In the genomic region with DNA sequence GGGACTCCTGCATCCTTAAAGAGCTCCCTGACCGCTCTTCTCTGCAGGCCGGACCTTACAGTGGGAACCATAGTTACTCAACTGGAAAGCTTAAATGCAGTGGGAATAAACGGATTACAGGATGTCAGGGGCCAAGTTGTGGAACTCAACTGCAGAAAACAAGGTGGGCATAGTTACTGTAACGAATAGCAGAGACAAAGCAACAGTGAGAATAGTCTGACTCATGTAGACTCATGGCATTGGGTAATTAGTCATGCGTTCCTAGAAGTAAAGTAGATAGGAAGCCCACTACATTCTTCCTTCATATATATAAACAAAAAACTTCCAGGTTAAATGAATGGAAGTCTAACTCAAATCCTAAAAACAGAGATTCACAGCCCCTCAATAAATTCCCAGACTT, we compare ENCODE assay signal across 17 cellular contexts.
"Had no signal": no experiment of that assay in that cellular context is flagged by ENCODE, and none has a peak within 500 bp of the region (broad histone marks: within the 10 kb centered on the region; RNA-seq: fewer than 3 reads in every experiment).

No MANE protein-coding gene starts in this region.

- H3K4me3 ChIP-seq: gastroesophageal sphincter, ovary, thyroid gland had no signal

- DNase-seq: activated CD4-positive, alpha-beta T cell treated with anti-CD3 and anti-CD28 coated beads, Interleukin-2, amount 50 U/mL, for 48 hours; activated CD4-positive, CD25-positive, alpha-beta regulatory T cell; activated naive CD4-positive, alpha-beta T cell treated with anti-CD3 and anti-CD28 coated beads for 36 hours; cerebellar nuclear complex; effector memory CD8-positive, alpha-beta T cell; kidney; left ventricle myocardium superior; ovary; stimulated activated CD4-positive, alpha-beta T cell treated with anti-CD3 and anti-CD28 coated beads, Interleukin-4, amount 100 ng/mL, for 1 hour; stimulated activated CD8-positive, alpha-beta memory T cell treated with anti-CD3 and anti-CD28 coated beads, Interleukin-4, amount 100 ng/mL, for 48 hours; thyroid gland had no signal

- H3K4me1 Mint-ChIP-seq: brain, mesothelial cell of epicardium, neural crest cell had no signal

- H3K27ac Mint-ChIP-seq: activated naive CD4-positive, alpha-beta T cell treated with anti-CD3 and anti-CD28 coated beads for 36 hours; brain; dendritic cell treated with granulocyte-macrophage colony-stimulating factor and Interleukin-4, amounts not matched to agents 40 ng/mL and 50 ng/mL, for 4 days; effector memory CD8-positive, alpha-beta T cell; mesothelial cell of epicardium; T-helper 1 cell treated with Interleukin-12 subunit alpha and Interleukin-12 subunit beta and Interleukin-4 antibody, amounts not matched to agents 30 μg/mL and 1 μg/mL, for 36 hours had no signal

- ATAC-seq: effector memory CD8-positive, alpha-beta T cell; gastroesophageal sphincter; left ventricle myocardium superior had no signal

- H3K9me3 Mint-ChIP-seq: activated naive CD4-positive, alpha-beta T cell treated with anti-CD3 and anti-CD28 coated beads for 36 hours; dendritic cell treated with granulocyte-macrophage colony-stimulating factor and Interleukin-4, amounts not matched to agents 40 ng/mL and 50 ng/mL, for 4 days; effector memory CD8-positive, alpha-beta T cell; T-helper 1 cell treated with Interleukin-12 subunit alpha and Interleukin-12 subunit beta and Interleukin-4 antibody, amounts not matched to agents 30 μg/mL and 1 μg/mL, for 36 hours had no signal

- H3K36me3 Mint-ChIP-seq: brain, mesothelial cell of epicardium had no signal

- H3K27me3 Mint-ChIP-seq: dendritic cell treated with granulocyte-macrophage colony-stimulating factor and Interleukin-4, amounts not matched to agents 40 ng/mL and 50 ng/mL, for 4 days had no signal

- H3K4me3 Mint-ChIP-seq: activated naive CD4-positive, alpha-beta T cell treated with anti-CD3 and anti-CD28 coated beads for 36 hours; brain; dendritic cell treated with granulocyte-macrophage colony-stimulating factor and Interleukin-4, amounts not matched to agents 40 ng/mL and 50 ng/mL, for 4 days; effector memory CD8-positive, alpha-beta T cell; mesothelial cell of epicardium; neural crest cell; T-helper 1 cell treated with Interleukin-12 subunit alpha and Interleukin-12 subunit beta and Interleukin-4 antibody, amounts not matched to agents 30 μg/mL and 1 μg/mL, for 36 hours had no signal
